ENCODE assay signal across 8 cellular contexts in the genomic region with DNA sequence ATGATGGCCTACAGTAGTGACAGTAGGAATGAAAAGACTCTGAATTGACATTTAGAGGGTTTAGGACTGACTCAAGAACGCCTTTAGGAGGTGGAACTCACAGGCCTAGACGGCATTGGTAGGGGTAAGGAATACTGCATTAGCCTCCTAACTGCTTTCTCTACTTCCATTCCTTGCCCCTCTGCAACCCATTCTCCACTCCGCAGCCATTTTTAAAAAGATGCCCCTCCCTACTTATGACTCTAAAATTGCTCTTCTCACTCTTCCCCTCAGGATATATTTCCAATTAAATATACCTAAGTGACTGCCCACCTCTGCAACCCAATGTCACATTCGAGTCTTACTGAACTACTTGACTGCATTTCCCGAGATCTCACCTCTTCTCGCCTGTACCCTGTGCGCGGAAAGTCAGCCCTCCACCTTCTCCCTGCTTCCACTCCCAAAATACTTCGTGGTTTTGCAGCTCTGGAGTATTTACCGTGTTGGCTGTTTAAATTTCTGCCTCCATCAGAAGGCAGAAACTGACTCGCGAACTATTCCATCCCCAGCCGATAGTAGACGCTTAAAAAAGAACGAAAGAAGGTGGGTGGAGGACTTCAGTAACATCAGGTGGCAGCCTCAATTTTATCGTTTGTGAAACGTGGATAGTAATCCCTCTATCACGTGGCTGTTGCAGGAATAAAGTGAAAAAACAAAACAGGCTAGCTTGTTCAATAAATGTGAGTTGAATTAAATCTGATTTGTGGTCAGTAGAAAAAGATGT. TPM values are rescaled to one million over a fixed set of nuclear protein-coding genes. Genes with fewer than 3 reads are reported as not detected.
DNase-seq lines count a peak whose midpoint lies in the region; ATAC-seq and TF ChIP-seq lines count a peak whose summit lies in the region.

No MANE protein-coding gene starts in this region.

- peak overlapping the region; percentile 92 for H3K4me3 Mint-ChIP-seq in activated naive CD8-positive, alpha-beta T cell treated with anti-CD3 and anti-CD28 coated beads for 36 hours

- H3K4me1 ChIP-seq in hepatocyte (ENCODE audit: insufficient read depth), result peaks cover 36% of the 10 kb centered on the region

- peaks cover 42% of the 10 kb centered on the region for H3K36me3 Mint-ChIP-seq in activated naive CD8-positive, alpha-beta T cell treated with anti-CD3 and anti-CD28 coated beads for 36 hours

- peak overlapping the region; percentile 96 for H3K27ac ChIP-seq in hepatocyte

- 9% methylated on average over 18 of the region's 18 CpGs for WGBS in hepatocyte (ENCODE audit: low lambda C conversion rate, missing lambda C conversion rate)

- no peaks in the 10 kb centered on the region for H3K9me3 ChIP-seq in hepatocyte (ENCODE audit: low read depth)

- H3K9me3 Mint-ChIP-seq in activated naive CD8-positive, alpha-beta T cell treated with anti-CD3 and anti-CD28 coated beads for 36 hours, result no peaks in the 10 kb centered on the region

- H3K79me2 ChIP-seq in hepatocyte, result peaks cover 43% of the 10 kb centered on the region

- peak overlapping the region; percentile 86 for H3K4me2 ChIP-seq in hepatocyte

- H3K4me1 Mint-ChIP-seq in activated naive CD8-positive, alpha-beta T cell treated with anti-CD3 and anti-CD28 coated beads for 36 hours, result peaks cover 40% of the 10 kb centered on the region

- ATAC-seq in GM19463 (IDR thresholded peaks at IDR 0.05; ENCODE audit: unreplicated experiment) (no peak), HG02870 (IDR thresholded peaks at IDR 0.05; ENCODE audit: unreplicated experiment) (no peak)

- TF ChIP-seq CTCF in hepatocyte (IDR thresholded peaks at IDR 0.05; ENCODE audit: poor library complexity), result no peak

- H3K36me3 ChIP-seq in hepatocyte (replicated peaks; ENCODE audit: insufficient read depth, low read depth), result no peaks in the 10 kb centered on the region

- H3K27ac Mint-ChIP-seq in activated naive CD8-positive, alpha-beta T cell treated with anti-CD3 and anti-CD28 coated beads for 36 hours, result peak overlapping the region; percentile 99

- no peaks in the 10 kb centered on the region for H3K27me3 ChIP-seq in hepatocyte

- H3K9me2 ChIP-seq in hepatocyte (replicated peaks; ENCODE audit: insufficient read depth), result no peaks in the 10 kb centered on the region

- H3K27me3 Mint-ChIP-seq in activated naive CD8-positive, alpha-beta T cell treated with anti-CD3 and anti-CD28 coated beads for 36 hours, result peaks cover 3% of the 10 kb centered on the region

- DNase-seq in NCI-H1694 treated with DMSO at 0.1 percent for 48 hours (lab: John Stamatoyannopoulos, UW), result peak; percentile 38
- DNase-seq in NCI-H1694 (lab: John Stamatoyannopoulos, UW), result no peak
- peak; percentile 52 for DNase-seq in NCI-H2227 (lab: John Stamatoyannopoulos, UW; ENCODE audit: unreplicated experiment)
- no peak for DNase-seq in activated naive CD8-positive, alpha-beta T cell treated with anti-CD3 and anti-CD28 coated beads for 36 hours
- DNase-seq in hepatocyte (ENCODE audit: low spot score), result peak; percentile 48
- DNase-seq in skeletal muscle cell (ENCODE audit: low read depth), result no peak

- H4K20me1 ChIP-seq in hepatocyte (ENCODE audit: insufficient read depth, poor library complexity, severe bottlenecking), result peaks cover 31% of the 10 kb centered on the region

- H2AFZ ChIP-seq in hepatocyte, result peak overlapping the region; percentile 72

- H3K4me3 ChIP-seq in hepatocyte (peak overlapping the region; percentile 57), skeletal muscle cell (ENCODE audit: low read depth, low read length) (peak overlapping the region; percentile 88)

RNA-seq across cellular contexts. Expression of a gene that starts 1.1 kb away (rescaled TPM):
- total RNA-seq in activated naive CD8-positive, alpha-beta T cell treated with anti-CD3 and anti-CD28 coated beads for 36 hours, result 1,000 to 10,000 TPM; 1,441 to 1,525 TPM
- 418 and 428 TPM in 2 replicates for total RNA-seq in hepatocyte
- 177 and 183 TPM in 2 replicates for polyA plus RNA-seq in hepatocyte

RNA-seq across cellular contexts. Expression of a gene that starts 22.9 kb away (rescaled TPM):
- 100 to 1,000 TPM; 127 to 133 TPM for total RNA-seq in activated naive CD8-positive, alpha-beta T cell treated with anti-CD3 and anti-CD28 coated beads for 36 hours
- 35.6 and 36.4 TPM in 2 replicates for total RNA-seq in hepatocyte
- 26.1 and 30.7 TPM in 2 replicates for polyA plus RNA-seq in hepatocyte

RNA-seq across cellular contexts. Expression of a gene that starts 58.9 kb away (rescaled TPM):
- total RNA-seq in activated naive CD8-positive, alpha-beta T cell treated with anti-CD3 and anti-CD28 coated beads for 36 hours, result not detected
- total RNA-seq in hepatocyte, result 2.5 and 6.9 TPM in 2 replicates
- 3.8 and 4.5 TPM in 2 replicates for polyA plus RNA-seq in hepatocyte

Comparison
In these comparisons a context has a peak if more than half of its experiments do, and no peak if none do; other contexts are left out.
1. DNase-seq: peak in NCI-H1694 treated with DMSO at 0.1 percent for 48 hours (single experiment), NCI-H2227 (single experiment) and hepatocyte (single experiment); none in NCI-H1694 (single experiment), activated naive CD8-positive, alpha-beta T cell treated with anti-CD3 and anti-CD28 coated beads for 36 hours (single experiment) and skeletal muscle cell (single experiment).